In genomic region chr12:117855165-117855564, GRCh38 we compare ENCODE assay signal across 6 cellular contexts.
"Had no signal": no experiment of that assay in that cellular context is flagged by ENCODE, and none has a peak within 500 bp of the region (broad histone marks: within the 10 kb centered on the region; RNA-seq: fewer than 3 reads in every experiment).

No MANE protein-coding gene starts in this region.

- H3K4me2 ChIP-seq: KMS-11 had no signal

- DNase-seq: GOT3 had no signal

- H3K4me1 Mint-ChIP-seq: IgD-negative memory B cell had no signal

- H3K9ac ChIP-seq: GM23248, KMS-11 had no signal

- H3K9me3 Mint-ChIP-seq: H9 had no signal

- H3K27ac Mint-ChIP-seq: H9, IgD-negative memory B cell had no signal

- H3K27ac ChIP-seq: GM23248, HL-60, KMS-11 had no signal

- H3K4me3 ChIP-seq: GM23248 had no signal

- H3K36me3 Mint-ChIP-seq: IgD-negative memory B cell had no signal

- H2AFZ ChIP-seq: GM23248 had no signal

- H3K4me3 Mint-ChIP-seq: H9, IgD-negative memory B cell had no signal
